ENCODE assay signal across 8 cellular contexts in the genomic region with DNA sequence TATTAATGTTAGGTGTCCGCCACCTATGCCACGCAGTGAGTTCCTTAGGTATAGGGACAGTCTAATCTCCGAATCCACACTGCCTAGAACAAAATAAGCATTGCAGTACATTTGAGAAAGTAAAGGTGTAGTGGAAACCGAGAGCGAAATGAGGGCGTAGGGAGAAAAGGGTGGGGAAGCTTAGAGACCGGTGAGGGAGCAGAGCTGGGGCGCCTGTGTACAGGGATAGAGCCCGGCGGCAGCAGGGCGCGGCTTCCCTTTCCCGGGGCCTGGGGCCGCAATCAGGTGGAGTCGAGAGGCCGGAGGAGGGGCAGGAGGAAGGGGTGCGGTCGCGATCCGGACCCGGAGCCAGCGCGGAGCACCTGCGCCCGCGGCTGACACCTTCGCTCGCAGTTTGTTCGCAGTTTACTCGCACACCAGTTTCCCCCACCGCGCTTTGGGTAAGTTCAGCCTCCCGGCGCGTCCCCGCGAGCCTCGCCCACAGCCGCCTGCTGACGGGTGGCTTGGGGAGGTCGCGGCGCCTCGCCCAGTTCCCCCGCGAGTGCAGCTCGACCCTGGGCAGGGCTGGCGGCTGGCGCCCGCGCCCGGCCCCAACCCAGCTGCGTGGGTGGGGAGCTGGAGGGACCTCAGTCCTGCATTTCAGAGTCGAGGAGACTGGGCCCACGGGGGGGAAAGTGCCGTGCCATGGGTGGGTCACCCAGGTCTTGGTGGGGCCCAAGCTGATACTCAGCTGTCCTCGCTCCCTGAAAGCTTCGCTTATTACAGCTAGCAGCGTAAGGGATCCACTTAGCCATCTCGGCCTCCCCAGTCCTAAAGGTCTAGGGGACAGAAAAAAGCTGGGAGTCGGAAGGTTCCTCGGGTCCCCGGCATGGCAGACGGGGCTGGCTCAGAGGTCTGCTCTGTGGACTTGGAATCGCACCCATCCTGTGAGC. TPM values are rescaled to one million over a fixed set of nuclear protein-coding genes. Genes with fewer than 3 reads are reported as not detected.
DNase-seq lines count a peak whose midpoint lies in the region; ATAC-seq and TF ChIP-seq lines count a peak whose summit lies in the region.

A gene with protein sequence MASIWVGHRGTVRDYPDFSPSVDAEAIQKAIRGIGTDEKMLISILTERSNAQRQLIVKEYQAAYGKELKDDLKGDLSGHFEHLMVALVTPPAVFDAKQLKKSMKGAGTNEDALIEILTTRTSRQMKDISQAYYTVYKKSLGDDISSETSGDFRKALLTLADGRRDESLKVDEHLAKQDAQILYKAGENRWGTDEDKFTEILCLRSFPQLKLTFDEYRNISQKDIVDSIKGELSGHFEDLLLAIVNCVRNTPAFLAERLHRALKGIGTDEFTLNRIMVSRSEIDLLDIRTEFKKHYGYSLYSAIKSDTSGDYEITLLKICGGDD (plus strand): TSS at position 351 of the 932 bp plus-strand sequence. CDS start 2,704 bp downstream, outside the sequence.

- ATAC-seq in GM18909 (IDR thresholded peaks at IDR 0.05; ENCODE audit: poor library complexity, unreplicated experiment) (peak; percentile 68), gastrocnemius medialis (peak; percentile 46 to 64)

- no peaks in the 10 kb centered on the region for H3K36me3 ChIP-seq in iPS-18a (ENCODE audit: control insufficient read depth, low read depth, low read length)
- no peaks in the 10 kb centered on the region for H3K36me3 ChIP-seq in gastrocnemius medialis

- H3K9ac ChIP-seq in iPS-18a (ENCODE audit: low read length), result peak within 1 kb of the TSS; percentile 92

- intact Hi-C loops in gastrocnemius medialis (cut with DNase I; ENCODE audit: low total_unique reads), result no loop called here

- H3K27ac ChIP-seq in iPS-18a (ENCODE audit: low read length) (peak within 1 kb of the TSS; percentile 77), gastrocnemius medialis (peak within 1 kb of the TSS; percentile 59 to 82 (median 78))

- in situ Hi-C loops in ACHN (cut with HindIII; ENCODE audit: low pct_ligation_motif_present, low pct_unique_long_range_greater_than_20kb, low sequenced_read_pairs), result no loop called here
- in situ Hi-C loops in astrocyte of the spinal cord (cut with HindIII; ENCODE audit: low sequenced_read_pairs), result no loop called here
- in situ Hi-C loops in gastrocnemius medialis (cut with MboI; ENCODE audit: low sequenced_read_pairs in 4 of 4), result no loop called here

- TF ChIP-seq CTCF in astrocyte of the spinal cord (IDR thresholded peaks at IDR 0.05; ENCODE audit: low read depth, low read length), result no peak
- TF ChIP-seq CTCF in gastrocnemius medialis (IDR thresholded peaks at IDR 0.05 in 4 of 5, conservative IDR thresholded peaks at IDR 0.05 in 1 of 5), result no peak

- H3K4me1 ChIP-seq in iPS-18a (ENCODE audit: control insufficient read depth, low read depth, low read length) (peaks cover 28% of the 10 kb centered on the region), gastrocnemius medialis (no peaks in the 10 kb centered on the region)

- peak; percentile 37 for DNase-seq in ACHN
- peak; percentile 24 for DNase-seq in NCI-H1105 treated with DMSO at 0.1 percent for 48 hours (lab: John Stamatoyannopoulos, UW)
- no peak for DNase-seq in astrocyte of the spinal cord (ENCODE audit: low read depth, low spot score)
- DNase-seq in gastrocnemius medialis, result no peak
- no peak for DNase-seq in NOMO-1 (lab: John Stamatoyannopoulos, UW; ENCODE audit: unreplicated experiment in 2 of 2)
- no peak for DNase-seq in OCI-M2 (lab: John Stamatoyannopoulos, UW; ENCODE audit: unreplicated experiment)

- H3K27me3 ChIP-seq in iPS-18a (ENCODE audit: control insufficient read depth, insufficient read depth, low read length), result peaks cover 40% of the 10 kb centered on the region
- peaks cover 0 to 10% (median 5%) of the 10 kb centered on the region in 3 donors for H3K27me3 ChIP-seq in gastrocnemius medialis

- H3K9me3 ChIP-seq in iPS-18a (ENCODE audit: control insufficient read depth, low read depth, low read length) (no peaks in the 10 kb centered on the region), gastrocnemius medialis (no peaks in the 10 kb centered on the region)

- H3K4me3 ChIP-seq in astrocyte of the spinal cord (ENCODE audit: low read depth, low read length), result peak within 1 kb of the TSS; percentile 55
- H3K4me3 ChIP-seq in iPS-18a (ENCODE audit: low read length), result peak within 1 kb of the TSS; percentile 85
- H3K4me3 ChIP-seq in gastrocnemius medialis, result peak within 1 kb of the TSS; percentile 50 to 78 (median 56)

- peak; percentile 33 to 64 for TF ChIP-seq POLR2A in gastrocnemius medialis (IDR thresholded peaks at IDR 0.05)

RNA-seq across cellular contexts. Expression of the gene that starts here (rescaled TPM):
- 10 to 100 TPM; 15.4 to 22.8 (median 17.7) TPM for total RNA-seq in gastrocnemius medialis

Comparison
In these comparisons a context has a peak if more than half of its experiments do, and no peak if none do; other contexts are left out.
1. DNase-seq: peak in ACHN (single experiment) and NCI-H1105 treated with DMSO at 0.1 percent for 48 hours (single experiment); none in astrocyte of the spinal cord (single experiment), gastrocnemius medialis (0 of 2), NOMO-1 (0 of 2) and OCI-M2 (single experiment).
2. Peak in every context shown above with its lines, with median percentiles within 50 percentile points of each other: H3K4me3 ChIP-seq.